ENCODE assay signal across 1 cellular context in genomic region chr1:85838238-85838637, GRCh38.
TF ChIP-seq lines count a peak whose summit lies in the region.

No MANE protein-coding gene starts in this region.

TF ChIP-seq in WTC11, 78 proteins besides CTCF, POLR2A, EP300 and RAD21 (continued from another document):
- TF ChIP-seq STAT6 (CRISPR knock-in tag; conservative IDR thresholded peaks at IDR 0.05; ENCODE audit: low read depth) (no peak), ARID4B (CRISPR knock-in tag; IDR thresholded peaks at IDR 0.05; ENCODE audit: borderline replicate concordance) (no peak), ZNF425 (CRISPR knock-in tag; conservative IDR thresholded peaks at IDR 0.05) (no peak)
